15 cellular contexts compared by ENCODE assay signal in the genomic region with DNA sequence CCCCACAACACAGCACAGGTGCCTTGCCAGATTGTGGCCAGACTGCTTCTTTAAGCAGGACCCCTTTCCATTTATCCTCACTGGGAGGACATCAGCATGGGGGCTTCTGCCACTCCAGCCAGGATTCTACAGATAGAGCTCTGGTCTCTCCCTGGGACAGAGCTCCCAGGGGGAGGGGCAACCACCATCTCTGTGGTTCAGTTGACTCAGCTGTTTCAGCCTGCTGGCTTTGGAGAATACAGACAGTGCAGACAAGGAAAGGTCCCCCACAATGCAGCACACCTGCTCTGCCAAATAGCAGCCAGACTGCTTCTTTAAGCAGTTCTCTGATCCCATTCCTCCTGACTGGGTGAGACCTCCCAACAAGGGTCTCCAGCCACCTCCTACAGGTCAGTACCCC.
"Had no signal": no experiment of that assay in that cellular context is flagged by ENCODE, and none has a peak within 500 bp of the region (broad histone marks: within the 10 kb centered on the region; RNA-seq: fewer than 3 reads in every experiment).

No MANE protein-coding gene starts in this region.

- H3K36me3 Mint-ChIP-seq: immature natural killer cell had no signal

- DNase-seq: effector memory CD8-positive, alpha-beta T cell; esophagus squamous epithelium; foreskin fibroblast; immature natural killer cell; mesendoderm; naive thymus-derived CD4-positive, alpha-beta T cell; nephron progenitor cell; posterior cingulate gyrus; sigmoid colon; small intestine; stimulated activated CD4-positive, alpha-beta T cell treated with anti-CD3 and anti-CD28 coated beads, Interleukin-2, amount 100 ng/mL, for 48 hours; stimulated activated naive CD4-positive, alpha-beta T cell treated with Interleukin-2 at 50 U/mL for 16 hours; trophoblast cell had no signal

- H3K27ac Mint-ChIP-seq: dendritic cell treated with granulocyte-macrophage colony-stimulating factor and Interleukin-4, amounts not matched to agents 40 ng/mL and 50 ng/mL, for 4 days; effector memory CD8-positive, alpha-beta T cell; immature natural killer cell; naive thymus-derived CD4-positive, alpha-beta T cell; nephron progenitor cell had no signal

- H3K4me1 Mint-ChIP-seq: immature natural killer cell; naive thymus-derived CD4-positive, alpha-beta T cell; nephron progenitor cell had no signal

- ATAC-seq: effector memory CD8-positive, alpha-beta T cell; gastroesophageal sphincter; naive thymus-derived CD4-positive, alpha-beta T cell had no signal

- H3K4me3 Mint-ChIP-seq: dendritic cell treated with granulocyte-macrophage colony-stimulating factor and Interleukin-4, amounts not matched to agents 40 ng/mL and 50 ng/mL, for 4 days; effector memory CD8-positive, alpha-beta T cell; immature natural killer cell; naive thymus-derived CD4-positive, alpha-beta T cell; nephron progenitor cell had no signal

- H3K27me3 Mint-ChIP-seq: dendritic cell treated with granulocyte-macrophage colony-stimulating factor and Interleukin-4, amounts not matched to agents 40 ng/mL and 50 ng/mL, for 4 days had no signal
